ENCODE assay signal across 1 cellular context in genomic region chr6:132643547-132643946, GRCh38.
TF ChIP-seq lines count a peak whose summit lies in the region.

No MANE protein-coding gene starts in this region.

TF ChIP-seq in WTC11, 78 proteins besides CTCF, POLR2A, EP300 and RAD21 (continued from another document):
- TF ChIP-seq STAT6 (CRISPR knock-in tag; conservative IDR thresholded peaks at IDR 0.05; ENCODE audit: low read depth) (no peak), NFATC4 (CRISPR knock-in tag; IDR thresholded peaks at IDR 0.05) (no peak), ZSCAN18 (CRISPR knock-in tag; IDR thresholded peaks at IDR 0.05) (no peak), ZNF425 (CRISPR knock-in tag; conservative IDR thresholded peaks at IDR 0.05) (no peak), USF1 (CRISPR knock-in tag; IDR thresholded peaks at IDR 0.05) (no peak), JAZF1 (CRISPR knock-in tag; IDR thresholded peaks at IDR 0.05) (no peak), SMAD3 (CRISPR knock-in tag; IDR thresholded peaks at IDR 0.05; ENCODE audit: borderline replicate concordance) (no peak)
